1 cellular context compared by ENCODE assay signal in the genomic region with DNA sequence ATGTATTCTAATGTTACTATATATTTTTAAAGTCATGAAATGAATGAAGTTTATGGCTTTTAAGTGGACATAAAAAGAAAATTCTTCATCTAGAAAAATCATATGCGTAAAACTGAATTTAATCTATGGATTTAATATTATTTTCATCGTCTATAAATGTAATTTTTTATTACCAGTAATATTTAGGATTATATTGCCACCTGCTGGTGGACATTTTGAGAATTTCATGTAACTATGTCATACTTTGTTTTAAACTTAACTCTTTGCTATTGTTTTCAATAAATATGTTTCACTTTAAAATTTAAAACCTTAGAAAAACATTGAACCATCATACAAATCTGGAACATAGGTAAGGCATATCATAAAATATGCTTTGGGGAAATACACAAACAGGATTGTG.
TF ChIP-seq lines count a peak whose summit lies in the region.

No MANE protein-coding gene starts in this region.

TF ChIP-seq in WTC11, 78 proteins besides CTCF, POLR2A, EP300 and RAD21 (continued from another document):
- TF ChIP-seq SMAD3 (CRISPR knock-in tag; IDR thresholded peaks at IDR 0.05; ENCODE audit: borderline replicate concordance) (no peak), ELF4 (CRISPR knock-in tag; IDR thresholded peaks at IDR 0.05; ENCODE audit: low read depth) (no peak), ZNF317 (CRISPR knock-in tag; IDR thresholded peaks at IDR 0.05; ENCODE audit: borderline replicate concordance, low read depth) (no peak), MYBL2 (CRISPR knock-in tag; IDR thresholded peaks at IDR 0.05) (no peak), USF2 (CRISPR knock-in tag; IDR thresholded peaks at IDR 0.05) (no peak)
- TF ChIP-seq, protein P1, sequence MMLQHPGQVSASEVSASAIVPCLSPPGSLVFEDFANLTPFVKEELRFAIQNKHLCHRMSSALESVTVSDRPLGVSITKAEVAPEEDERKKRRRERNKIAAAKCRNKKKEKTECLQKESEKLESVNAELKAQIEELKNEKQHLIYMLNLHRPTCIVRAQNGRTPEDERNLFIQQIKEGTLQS (CRISPR knock-in tag; conservative IDR thresholded peaks at IDR 0.05) = no peak
